Comparison of ENCODE assay signal across 1 cellular context in genomic region chr17:40448639-40449261, GRCh38.
A peak's percentile ranks its signal among the peaks of the same experiment; 100 is the strongest.
TF ChIP-seq lines count a peak whose summit lies in the region.

No MANE protein-coding gene starts in this region.

TF ChIP-seq in HepG2, 621 proteins besides CTCF, POLR2A, EP300 and RAD21 (continued from another document):
- TF ChIP-seq, protein P1, sequence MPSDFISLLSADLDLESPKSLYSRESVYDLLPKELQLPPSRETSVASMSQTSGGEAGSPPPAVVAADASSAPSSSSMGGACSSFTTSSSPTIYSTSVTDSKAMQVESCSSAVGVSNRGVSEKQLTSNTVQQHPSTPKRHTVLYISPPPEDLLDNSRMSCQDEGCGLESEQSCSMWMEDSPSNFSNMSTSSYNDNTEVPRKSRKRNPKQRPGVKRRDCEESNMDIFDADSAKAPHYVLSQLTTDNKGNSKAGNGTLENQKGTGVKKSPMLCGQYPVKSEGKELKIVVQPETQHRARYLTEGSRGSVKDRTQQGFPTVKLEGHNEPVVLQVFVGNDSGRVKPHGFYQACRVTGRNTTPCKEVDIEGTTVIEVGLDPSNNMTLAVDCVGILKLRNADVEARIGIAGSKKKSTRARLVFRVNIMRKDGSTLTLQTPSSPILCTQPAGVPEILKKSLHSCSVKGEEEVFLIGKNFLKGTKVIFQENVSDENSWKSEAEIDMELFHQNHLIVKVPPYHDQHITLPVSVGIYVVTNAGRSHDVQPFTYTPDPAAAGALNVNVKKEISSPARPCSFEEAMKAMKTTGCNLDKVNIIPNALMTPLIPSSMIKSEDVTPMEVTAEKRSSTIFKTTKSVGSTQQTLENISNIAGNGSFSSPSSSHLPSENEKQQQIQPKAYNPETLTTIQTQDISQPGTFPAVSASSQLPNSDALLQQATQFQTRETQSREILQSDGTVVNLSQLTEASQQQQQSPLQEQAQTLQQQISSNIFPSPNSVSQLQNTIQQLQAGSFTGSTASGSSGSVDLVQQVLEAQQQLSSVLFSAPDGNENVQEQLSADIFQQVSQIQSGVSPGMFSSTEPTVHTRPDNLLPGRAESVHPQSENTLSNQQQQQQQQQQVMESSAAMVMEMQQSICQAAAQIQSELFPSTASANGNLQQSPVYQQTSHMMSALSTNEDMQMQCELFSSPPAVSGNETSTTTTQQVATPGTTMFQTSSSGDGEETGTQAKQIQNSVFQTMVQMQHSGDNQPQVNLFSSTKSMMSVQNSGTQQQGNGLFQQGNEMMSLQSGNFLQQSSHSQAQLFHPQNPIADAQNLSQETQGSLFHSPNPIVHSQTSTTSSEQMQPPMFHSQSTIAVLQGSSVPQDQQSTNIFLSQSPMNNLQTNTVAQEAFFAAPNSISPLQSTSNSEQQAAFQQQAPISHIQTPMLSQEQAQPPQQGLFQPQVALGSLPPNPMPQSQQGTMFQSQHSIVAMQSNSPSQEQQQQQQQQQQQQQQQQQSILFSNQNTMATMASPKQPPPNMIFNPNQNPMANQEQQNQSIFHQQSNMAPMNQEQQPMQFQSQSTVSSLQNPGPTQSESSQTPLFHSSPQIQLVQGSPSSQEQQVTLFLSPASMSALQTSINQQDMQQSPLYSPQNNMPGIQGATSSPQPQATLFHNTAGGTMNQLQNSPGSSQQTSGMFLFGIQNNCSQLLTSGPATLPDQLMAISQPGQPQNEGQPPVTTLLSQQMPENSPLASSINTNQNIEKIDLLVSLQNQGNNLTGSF (CRISPR knock-in tag; IDR thresholded peaks at IDR 0.05) = no peak
- TF ChIP-seq MIER3 (CRISPR knock-in tag; IDR thresholded peaks at IDR 0.05; ENCODE audit: borderline replicate concordance) = peak; percentile 95
- TF ChIP-seq SALL2 (CRISPR knock-in tag; IDR thresholded peaks at IDR 0.05) = peak; percentile 74; the same call in 1 of the 2 replicates
- no peak for TF ChIP-seq CHD4 (IDR thresholded peaks at IDR 0.05; ENCODE audit: borderline replicate concordance, low read length)
- no peak for TF ChIP-seq SOX6 (IDR thresholded peaks at IDR 0.05)
- TF ChIP-seq SOX6 (CRISPR knock-in tag; IDR thresholded peaks at IDR 0.05) = peak; percentile 84
- TF ChIP-seq ZNF296 (CRISPR knock-in tag; conservative IDR thresholded peaks at IDR 0.05) = 0 out of 2 replicates have a peak, but pooled peaks have one; percentile 48
- TF ChIP-seq DMAP1 (CRISPR knock-in tag; IDR thresholded peaks at IDR 0.05) = peak; percentile 74; the same call in 1 of the 2 replicates
- TF ChIP-seq RBAK (CRISPR knock-in tag; IDR thresholded peaks at IDR 0.05) = 0 out of 2 replicates have a peak, but pooled peaks have one; percentile 26
- no peak for TF ChIP-seq ZFP1 (CRISPR knock-in tag; IDR thresholded peaks at IDR 0.05)
- peak; percentile 92 for TF ChIP-seq HNF4A (CRISPR knock-in tag; IDR thresholded peaks at IDR 0.05)
- peak in 1 of 2 experiments; percentile 93; a peak in 2 of 4 replicates for TF ChIP-seq KLF16 (CRISPR knock-in tag; IDR thresholded peaks at IDR 0.05)
- peak; percentile 86 for TF ChIP-seq PITX1 (CRISPR knock-in tag; IDR thresholded peaks at IDR 0.05)
- no peak; the same call in 1 of the 2 replicates for TF ChIP-seq ZNF451 (CRISPR knock-in tag; IDR thresholded peaks at IDR 0.05)
- TF ChIP-seq ZNF776 (CRISPR knock-in tag; IDR thresholded peaks at IDR 0.05) = no peak
- 0 out of 2 replicates have a peak, but pooled peaks have one; percentile 58 for TF ChIP-seq SP4 (CRISPR knock-in tag; IDR thresholded peaks at IDR 0.05)
- TF ChIP-seq ZNF761 (CRISPR knock-in tag; conservative IDR thresholded peaks at IDR 0.05) = no peak
- TF ChIP-seq, protein P2, sequence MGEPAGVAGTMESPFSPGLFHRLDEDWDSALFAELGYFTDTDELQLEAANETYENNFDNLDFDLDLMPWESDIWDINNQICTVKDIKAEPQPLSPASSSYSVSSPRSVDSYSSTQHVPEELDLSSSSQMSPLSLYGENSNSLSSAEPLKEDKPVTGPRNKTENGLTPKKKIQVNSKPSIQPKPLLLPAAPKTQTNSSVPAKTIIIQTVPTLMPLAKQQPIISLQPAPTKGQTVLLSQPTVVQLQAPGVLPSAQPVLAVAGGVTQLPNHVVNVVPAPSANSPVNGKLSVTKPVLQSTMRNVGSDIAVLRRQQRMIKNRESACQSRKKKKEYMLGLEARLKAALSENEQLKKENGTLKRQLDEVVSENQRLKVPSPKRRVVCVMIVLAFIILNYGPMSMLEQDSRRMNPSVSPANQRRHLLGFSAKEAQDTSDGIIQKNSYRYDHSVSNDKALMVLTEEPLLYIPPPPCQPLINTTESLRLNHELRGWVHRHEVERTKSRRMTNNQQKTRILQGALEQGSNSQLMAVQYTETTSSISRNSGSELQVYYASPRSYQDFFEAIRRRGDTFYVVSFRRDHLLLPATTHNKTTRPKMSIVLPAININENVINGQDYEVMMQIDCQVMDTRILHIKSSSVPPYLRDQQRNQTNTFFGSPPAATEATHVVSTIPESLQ (CRISPR knock-in tag; conservative IDR thresholded peaks at IDR 0.05) = 0 out of 2 replicates have a peak, but pooled peaks have one; percentile 17
- peak; percentile 83 for TF ChIP-seq NR2F6 (IDR thresholded peaks at IDR 0.05)
- TF ChIP-seq NR2F6 (CRISPR knock-in tag; IDR thresholded peaks at IDR 0.05) = peak; percentile 92
- TF ChIP-seq ZBTB33 (CRISPR knock-in tag; IDR thresholded peaks at IDR 0.05) = 0 out of 2 replicates have a peak, but pooled peaks have one; percentile 35
- no peak for TF ChIP-seq NFE2 (CRISPR knock-in tag; IDR thresholded peaks at IDR 0.05)
- TF ChIP-seq KAT7 (CRISPR knock-in tag; IDR thresholded peaks at IDR 0.05; ENCODE audit: borderline replicate concordance) = 0 out of 2 replicates have a peak, but pooled peaks have one; percentile 81
- TF ChIP-seq NFIC (IDR thresholded peaks at IDR 0.05; ENCODE audit: low read length) = 0 out of 2 replicates have a peak, but pooled peaks have one; percentile 11
- no peak for TF ChIP-seq ELF4 (CRISPR knock-in tag; IDR thresholded peaks at IDR 0.05; ENCODE audit: borderline replicate concordance)
- peak; percentile 81 for TF ChIP-seq FOXC1 (CRISPR knock-in tag; IDR thresholded peaks at IDR 0.05; ENCODE audit: borderline replicate concordance)
- no peak; the same call in 1 of the 2 replicates for TF ChIP-seq ZNF770 (CRISPR knock-in tag; IDR thresholded peaks at IDR 0.05)
- TF ChIP-seq ZBTB1 (CRISPR knock-in tag; IDR thresholded peaks at IDR 0.05; ENCODE audit: borderline replicate concordance) = no peak
- TF ChIP-seq SNRNP70 (IDR thresholded peaks at IDR 0.05; ENCODE audit: low read depth, low read length) = no peak
- TF ChIP-seq, protein P3, sequence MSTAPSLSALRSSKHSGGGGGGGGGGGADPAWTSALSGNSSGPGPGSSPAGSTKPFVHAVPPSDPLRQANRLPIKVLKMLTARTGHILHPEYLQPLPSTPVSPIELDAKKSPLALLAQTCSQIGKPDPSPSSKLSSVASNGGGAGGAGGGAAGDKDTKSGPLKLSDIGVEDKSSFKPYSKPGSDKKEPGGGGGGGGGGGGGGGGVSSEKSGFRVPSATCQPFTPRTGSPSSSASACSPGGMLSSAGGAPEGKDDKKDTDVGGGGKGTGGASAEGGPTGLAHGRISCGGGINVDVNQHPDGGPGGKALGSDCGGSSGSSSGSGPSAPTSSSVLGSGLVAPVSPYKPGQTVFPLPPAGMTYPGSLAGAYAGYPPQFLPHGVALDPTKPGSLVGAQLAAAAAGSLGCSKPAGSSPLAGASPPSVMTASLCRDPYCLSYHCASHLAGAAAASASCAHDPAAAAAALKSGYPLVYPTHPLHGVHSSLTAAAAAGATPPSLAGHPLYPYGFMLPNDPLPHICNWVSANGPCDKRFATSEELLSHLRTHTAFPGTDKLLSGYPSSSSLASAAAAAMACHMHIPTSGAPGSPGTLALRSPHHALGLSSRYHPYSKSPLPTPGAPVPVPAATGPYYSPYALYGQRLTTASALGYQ (CRISPR knock-in tag; IDR thresholded peaks at IDR 0.05) = 0 out of 2 replicates have a peak, but pooled peaks have one; percentile 46
- peak; percentile 92; the same call in 1 of the 2 replicates for TF ChIP-seq STAT6 (CRISPR knock-in tag; IDR thresholded peaks at IDR 0.05; ENCODE audit: borderline replicate concordance)
- no peak for TF ChIP-seq ZSCAN22 (CRISPR knock-in tag; IDR thresholded peaks at IDR 0.05)
